In genomic region chr17:78535285-78536197, GRCh38 we compare ENCODE assay signal across 12 cellular contexts. TPM values are rescaled to one million over a fixed set of nuclear protein-coding genes. Genes with fewer than 3 reads are reported as not detected.
DNase-seq lines count a peak whose midpoint lies in the region; ATAC-seq, FAIRE-seq and TF ChIP-seq lines count a peak whose summit lies in the region.
"Had no signal": no experiment of that assay in that cellular context is flagged by ENCODE, and none has a peak within 500 bp of the region (broad histone marks: within the 10 kb centered on the region; RNA-seq: fewer than 3 reads in every experiment).

No MANE protein-coding gene starts in this region.

- TF ChIP-seq POLR2A in H54 (IDR thresholded peaks at IDR 0.05; ENCODE audit: low read depth, low read length), result no peak

- CTCF ChIA-PET in activated CD8-positive, alpha-beta T cell treated with anti-CD3 and anti-CD28 coated beads, Interleukin-2, amount 10 ng/mL, durations not matched to agents 7 days and 5 days (lab: Charles Lee), result no interaction called here

- H3K4me1 Mint-ChIP-seq in activated CD8-positive, alpha-beta T cell treated with anti-CD3 and anti-CD28 coated beads, Interleukin-2, amount 10 ng/mL, durations not matched to agents 7 days and 5 days (ENCODE audit: low read depth), result peaks cover 30% of the 10 kb centered on the region
- H3K4me1 Mint-ChIP-seq in neural crest cell, result peaks cover 23% of the 10 kb centered on the region
- H3K4me1 Mint-ChIP-seq: naive B cell had no signal

- H3K27ac Mint-ChIP-seq in activated CD8-positive, alpha-beta T cell treated with anti-CD3 and anti-CD28 coated beads, Interleukin-2, amount 10 ng/mL, durations not matched to agents 7 days and 5 days, result peak overlapping the region; percentile 86
- peak overlapping the region; percentile 78 for H3K27ac Mint-ChIP-seq in neural crest cell (ENCODE audit: unreplicated experiment)
- H3K27ac Mint-ChIP-seq: naive B cell had no signal

- DNase-seq in ELR (ENCODE audit: low read depth) (peak; percentile 53), NCI-H2081 (lab: John Stamatoyannopoulos, UW) (peak; percentile 95 to 99), neural crest cell (ENCODE audit: low read depth, low spot score) (no peak), GM19238 (ENCODE audit: insufficient read length, low spot score) (no peak), H54 (ENCODE audit: insufficient read length, low spot score) (no peak), HCEC 1CT (no peak)
- peak; percentile 54 for DNase-seq in activated CD8-positive, alpha-beta T cell treated with anti-CD3 and anti-CD28 coated beads, Interleukin-2, amount 10 ng/mL, durations not matched to agents 7 days and 5 days
- DNase-seq: activated CD8-positive, alpha-beta memory T cell treated with anti-CD3 and anti-CD28 coated beads, Interleukin-2, amount 50 U/mL, for 48 hours; hippocampal formation; naive B cell; stimulated activated CD4-positive, alpha-beta T cell treated with anti-CD3 and anti-CD28 coated beads, Interleukin-2, amount 100 ng/mL, for 24 hours had no signal

- ATAC-seq in activated CD8-positive, alpha-beta T cell treated with anti-CD3 and anti-CD28 coated beads, Interleukin-2, amount 10 ng/mL, durations not matched to agents 7 days and 5 days, result peak; percentile 52

- H3K9me3 Mint-ChIP-seq in activated CD8-positive, alpha-beta T cell treated with anti-CD3 and anti-CD28 coated beads, Interleukin-2, amount 10 ng/mL, durations not matched to agents 7 days and 5 days (ENCODE audit: insufficient read depth), result no peaks in the 10 kb centered on the region
- H3K9me3 Mint-ChIP-seq in neural crest cell, result no peaks in the 10 kb centered on the region
- H3K9me3 Mint-ChIP-seq: naive B cell had no signal

- POLR2A ChIA-PET in activated CD8-positive, alpha-beta T cell treated with anti-CD3 and anti-CD28 coated beads, Interleukin-2, amount 10 ng/mL, durations not matched to agents 7 days and 5 days (lab: Charles Lee), result interaction anchor here (0.6 kb wide), 1 partner anchor 177 kb away, joined by 3 read pairs; no protein-coding TSS in a partner anchor

- H3K36me3 Mint-ChIP-seq in activated CD8-positive, alpha-beta T cell treated with anti-CD3 and anti-CD28 coated beads, Interleukin-2, amount 10 ng/mL, durations not matched to agents 7 days and 5 days (ENCODE audit: low read depth), result no peaks in the 10 kb centered on the region
- H3K36me3 Mint-ChIP-seq in neural crest cell (ENCODE audit: low read depth), result no peaks in the 10 kb centered on the region
- H3K36me3 Mint-ChIP-seq: naive B cell had no signal

- FAIRE-seq in H54 (lab: Jason Lieb, UNC), result no peak

- H3K4me3 Mint-ChIP-seq in activated CD8-positive, alpha-beta T cell treated with anti-CD3 and anti-CD28 coated beads, Interleukin-2, amount 10 ng/mL, durations not matched to agents 7 days and 5 days, result peak overlapping the region; percentile 44
- no peak overlapping the region for H3K4me3 Mint-ChIP-seq in neural crest cell
- H3K4me3 Mint-ChIP-seq: naive B cell had no signal

- no peaks in the 10 kb centered on the region for H3K27me3 Mint-ChIP-seq in activated CD8-positive, alpha-beta T cell treated with anti-CD3 and anti-CD28 coated beads, Interleukin-2, amount 10 ng/mL, durations not matched to agents 7 days and 5 days (ENCODE audit: low read depth)
- no peaks in the 10 kb centered on the region for H3K27me3 Mint-ChIP-seq in neural crest cell (ENCODE audit: low read depth)

- TF ChIP-seq CTCF in neural crest cell (conservative IDR thresholded peaks at IDR 0.05), result no peak

RNA-seq across cellular contexts. Expression of gene DNAH17, which starts 41.7 kb away (rescaled TPM):
- under 1 TPM; 0.10 to 0.61 TPM for total RNA-seq in activated CD8-positive, alpha-beta T cell treated with anti-CD3 and anti-CD28 coated beads, Interleukin-2, amount 10 ng/mL, durations not matched to agents 7 days and 5 days
- 0.09 TPM in 1 of 2 replicates, not detected in the other for total RNA-seq in neural crest cell
- total RNA-seq: LHCN-M2 had no signal

Comparison
In these comparisons a context has a peak if more than half of its experiments do, and no peak if none do; other contexts are left out.
1. DNase-seq: peak in ELR (single experiment), NCI-H2081 (2 of 2) and activated CD8-positive, alpha-beta T cell treated with anti-CD3 and anti-CD28 coated beads, Interleukin-2, amount 10 ng/mL, durations not matched to agents 7 days and 5 days (single experiment); none in neural crest cell (single experiment), GM19238 (single experiment), H54 (single experiment) and HCEC 1CT (single experiment).